ENCODE assay signal across 11 cellular contexts in the genomic region with DNA sequence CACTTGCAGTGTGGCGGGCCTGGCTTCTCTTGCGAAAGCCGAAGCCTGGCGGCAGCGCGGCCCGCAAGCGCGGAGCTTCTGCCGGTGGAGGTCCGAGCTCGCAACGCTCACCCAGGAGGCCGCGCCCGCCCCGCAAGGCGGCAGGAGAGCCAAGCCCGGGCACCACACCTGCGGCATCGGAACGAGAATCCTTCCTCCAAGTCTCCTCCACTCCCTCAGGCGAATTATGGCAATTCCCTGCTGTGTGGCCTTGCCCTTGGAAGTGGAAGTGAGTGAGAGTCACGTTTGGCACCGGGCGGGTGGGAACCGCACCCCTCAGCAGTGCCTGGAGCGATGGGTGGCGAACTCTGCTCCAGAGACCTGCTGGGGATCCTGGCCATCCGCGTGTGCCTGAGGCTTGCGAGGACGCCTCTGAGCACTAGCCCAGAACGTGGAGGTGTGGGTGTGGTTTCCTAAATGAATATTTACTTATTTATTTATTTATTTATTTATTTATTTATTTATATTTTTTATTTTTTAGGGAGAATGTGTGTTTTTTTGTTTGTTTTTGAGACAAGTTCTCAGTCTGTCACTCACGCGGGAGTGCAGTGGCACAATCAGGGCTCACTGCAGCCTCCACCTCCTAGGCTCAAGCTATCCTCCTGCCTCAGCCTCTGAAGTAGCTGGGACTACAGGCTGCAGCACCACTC.
A peak's percentile ranks its signal among the peaks of the same experiment; 100 is the strongest.
DNase-seq lines count a peak whose midpoint lies in the region; ATAC-seq and TF ChIP-seq lines count a peak whose summit lies in the region.
"Had no signal": no experiment of that assay in that cellular context is flagged by ENCODE, and none has a peak within 500 bp of the region (broad histone marks: within the 10 kb centered on the region; RNA-seq: fewer than 3 reads in every experiment).

No MANE protein-coding gene starts in this region.

- peaks cover 16% of the 10 kb centered on the region for H3K4me1 ChIP-seq in OCI-LY1 (ENCODE audit: insufficient read depth, low read length, severe bottlenecking)
- H3K4me1 ChIP-seq in ovary (ENCODE audit: insufficient read depth) = peaks cover 1% of the 10 kb centered on the region

- H3K4me3 ChIP-seq in AG10803 (ENCODE audit: low read length) = peak overlapping the region; percentile 43
- H3K4me3 ChIP-seq in OCI-LY1 (ENCODE audit: low read depth, low read length, poor library complexity, severe bottlenecking) = peak overlapping the region; percentile 31
- peak overlapping the region; percentile 26 for H3K4me3 ChIP-seq in fibroblast of pulmonary artery (replicated peaks; ENCODE audit: low read depth, low read length)
- peak overlapping the region; percentile 16 for H3K4me3 ChIP-seq in ovary

- H3K27ac ChIP-seq in OCI-LY1 (ENCODE audit: low read depth, low read length, poor library complexity, severe bottlenecking) (no peak overlapping the region), ovary (no peak overlapping the region)

- H4K20me1 ChIP-seq in OCI-LY1 (ENCODE audit: insufficient read depth, low read length) = no peaks in the 10 kb centered on the region

- DNase-seq in AG10803 (ENCODE audit: low read depth) (peak; percentile 28), fibroblast of pulmonary artery (ENCODE audit: low read depth) (peak; percentile 32), ovary (peak; percentile 19 to 48 (median 37)), DMS53 (lab: John Stamatoyannopoulos, UW) (no peak), midbrain (lab: John Stamatoyannopoulos, UW) (no peak)
- DNase-seq in activated T-cell treated with anti-CD3 and anti-CD28 coated beads, Interleukin-2, amount 50 U/mL, for 48 hours = no peak
- DNase-seq: activated naive CD4-positive, alpha-beta T cell; AML-193; foreskin melanocyte had no signal

- no peak for TF ChIP-seq EP300 in ovary (IDR thresholded peaks at IDR 0.05)

- H3K79me2 ChIP-seq in OCI-LY1 (ENCODE audit: insufficient read depth, low read length) = no peaks in the 10 kb centered on the region

- TF ChIP-seq CTCF in AG10803 (conservative IDR thresholded peaks at IDR 0.05; ENCODE audit: low read length) (no peak; the same call in 1 of the 2 replicates), OCI-LY1 (IDR thresholded peaks at IDR 0.05; ENCODE audit: low read length) (no peak), fibroblast of pulmonary artery (IDR thresholded peaks at IDR 0.05; ENCODE audit: low read length, missing control alignments) (no peak), ovary (IDR thresholded peaks at IDR 0.05) (no peak)

- 20 to 24% (median 22%) methylated on average over 33 to 36 of the region's 36 CpGs for whole genome bisulfite sequencing in ovary, 3 donors

- no peaks in the 10 kb centered on the region for H3F3A ChIP-seq in OCI-LY1 (ENCODE audit: insufficient read depth, low read length)

- H3K27me3 ChIP-seq in OCI-LY1 (ENCODE audit: insufficient read depth, low read length) = no peaks in the 10 kb centered on the region; the same call in 1 of the 2 replicates
- H3K27me3 ChIP-seq in ovary = no peaks in the 10 kb centered on the region

- TF ChIP-seq POLR2A in ovary (IDR thresholded peaks at IDR 0.05) = no peak

- no peak overlapping the region for H3K9ac ChIP-seq in OCI-LY1 (ENCODE audit: low read length)

- no peak overlapping the region for H2AFZ ChIP-seq in OCI-LY1 (ENCODE audit: low read length)

- H3K4me2 ChIP-seq in OCI-LY1 (ENCODE audit: low read length) = peak overlapping the region; percentile 44

- H3K9me3 ChIP-seq in OCI-LY1 (ENCODE audit: low read length) (no peaks in the 10 kb centered on the region), ovary (no peaks in the 10 kb centered on the region)

- intact Hi-C loops in ovary (cut with DNase I) = no loop called here

- H3K9me2 ChIP-seq in OCI-LY1 (ENCODE audit: low read depth, low read length) = no peaks in the 10 kb centered on the region

- no peaks in the 10 kb centered on the region for H3K36me3 ChIP-seq in OCI-LY1 (ENCODE audit: insufficient read depth, low read length)
- no peaks in the 10 kb centered on the region for H3K36me3 ChIP-seq in ovary

- no peak for ATAC-seq in HG03442 (IDR thresholded peaks at IDR 0.05; ENCODE audit: unreplicated experiment)

Comparison
In these comparisons a context has a peak if more than half of its experiments do, and no peak if none do; other contexts are left out.
1. DNase-seq: peak in AG10803 (single experiment), fibroblast of pulmonary artery (single experiment) and ovary (5 of 5); none in activated T-cell treated with anti-CD3 and anti-CD28 coated beads, Interleukin-2, amount 50 U/mL, for 48 hours (0 of 2), DMS53 (single experiment) and midbrain (single experiment).
2. Peak in every context shown above with its lines, with median percentiles within 50 percentile points of each other: H3K4me3 ChIP-seq.